ENCODE assay signal across 8 cellular contexts in genomic region chr1:161166669-161167548, GRCh38. TPM values are rescaled to one million over a fixed set of nuclear protein-coding genes. Genes with fewer than 3 reads are reported as not detected.
DNase-seq lines count a peak whose midpoint lies in the region; ATAC-seq and TF ChIP-seq lines count a peak whose summit lies in the region.

No MANE protein-coding gene starts in this region.

- peak overlapping the region; percentile 92 for H3K27ac ChIP-seq in cingulate gyrus (ENCODE audit: low read depth, low read length)

- H3K27me3 Mint-ChIP-seq in memory B cell: no peaks in the 10 kb centered on the region

- peak overlapping the region; percentile 84 for H3K4me3 Mint-ChIP-seq in memory B cell

- ATAC-seq in GM19438 (IDR thresholded peaks at IDR 0.05; ENCODE audit: low read depth, unreplicated experiment): peak; percentile 5
- ATAC-seq in memory B cell (ENCODE audit: low read depth): no peak

- H3K4me3 ChIP-seq in AG09309 (ENCODE audit: control insufficient read depth, low read depth, low read length): peak overlapping the region; percentile 81

- no peaks in the 10 kb centered on the region for H3K9me3 Mint-ChIP-seq in memory B cell

- DNase-seq in AG09309 (ENCODE audit: low read depth) (no peak), NCI-H748 (lab: John Stamatoyannopoulos, UW; ENCODE audit: unreplicated experiment) (peak; percentile 56), memory B cell (ENCODE audit: low spot score in 2 of 2) (no peak), occipital lobe (lab: John Stamatoyannopoulos, UW) (no peak), hepatic stellate cell (ENCODE audit: low spot score) (no peak)
- no peak for DNase-seq in activated CD4-positive, CD25-positive, alpha-beta regulatory T cell treated with anti-CD3 and anti-CD28 coated beads, Interleukin-2, amount 50 U/mL, for 72 hours

- TF ChIP-seq CTCF in AG09309 (IDR thresholded peaks at IDR 0.05; ENCODE audit: control insufficient read depth, insufficient read depth, low read depth, low read length, missing control alignments): no peak

- peaks cover 26% of the 10 kb centered on the region for H3K4me1 Mint-ChIP-seq in memory B cell

- peak overlapping the region; percentile 96 for H3K27ac Mint-ChIP-seq in memory B cell

- H3K36me3 Mint-ChIP-seq in memory B cell: peaks cover 19% of the 10 kb centered on the region

RNA-seq across cellular contexts. Expression of gene PPOX, which starts 0.7 kb away (rescaled TPM):
- 25.4 TPM for total RNA-seq in occipital lobe

RNA-seq across cellular contexts. Expression of gene USP21, which starts 7.6 kb away (rescaled TPM):
- 10.6 TPM for total RNA-seq in occipital lobe

RNA-seq across cellular contexts. Expression of gene B4GALT3, which starts 10.4 kb away (rescaled TPM):
- 21.4 TPM for total RNA-seq in occipital lobe

RNA-seq across cellular contexts. Expression of gene UFC1, which starts 13.1 kb away (rescaled TPM):
- total RNA-seq in occipital lobe: 99.4 TPM

RNA-seq across cellular contexts. Expression of gene ADAMTS4, which starts 31.9 kb away (rescaled TPM):
- total RNA-seq in occipital lobe: 0.62 TPM
